Comparison of ENCODE assay signal across 8 cellular contexts in the genomic region with DNA sequence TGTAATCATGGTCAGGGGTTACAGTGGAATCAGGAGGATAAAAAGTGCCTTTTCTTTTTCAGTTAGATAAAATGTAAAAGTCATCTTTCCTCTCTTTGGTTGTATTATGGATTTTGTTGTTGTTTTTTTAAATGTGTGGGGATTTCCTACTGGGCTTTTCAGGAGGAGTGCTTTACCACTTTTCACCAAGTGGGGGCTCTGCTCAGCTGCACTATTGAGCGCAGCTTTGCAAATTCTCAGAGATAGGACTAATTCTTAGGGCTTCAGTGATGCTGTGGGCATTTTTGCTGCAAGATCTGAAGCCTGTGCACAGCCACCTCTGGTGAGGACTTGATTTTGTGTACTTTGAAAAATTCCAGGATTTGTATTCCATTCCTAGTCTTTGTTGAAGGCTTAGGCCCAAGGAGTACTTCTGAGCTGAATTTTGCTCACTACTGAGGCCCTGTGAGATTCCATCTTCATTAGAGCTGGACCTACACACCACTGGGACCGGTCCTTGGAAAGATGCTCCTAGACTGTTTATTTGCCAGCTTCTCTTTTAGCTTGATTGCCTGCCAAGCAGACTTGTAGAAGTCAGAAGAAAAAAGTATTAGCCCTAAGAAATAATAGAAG. TPM values are rescaled to one million over a fixed set of nuclear protein-coding genes. Genes with fewer than 3 reads are reported as not detected.
DNase-seq lines count a peak whose midpoint lies in the region; FAIRE-seq and TF ChIP-seq lines count a peak whose summit lies in the region.

No MANE protein-coding gene starts in this region.

- H4K20me1 ChIP-seq in astrocyte (ENCODE audit: insufficient read depth, low read length) = peaks cover 1% of the 10 kb centered on the region

- 52% methylated on average over 2 of the region's 2 CpGs for WGBS in liver

- H3K4me3 Mint-ChIP-seq in HFFc6 (no peak overlapping the region), astrocyte (ENCODE audit: unreplicated experiment) (no peak overlapping the region)
- no peak overlapping the region for H3K4me3 Mint-ChIP-seq in activated T-helper 1 cell treated with anti-CD3 and anti-CD28 coated beads, Interleukin-12 subunit alpha, Interleukin-12 subunit beta, Interleukin-2, Interleukin-4 antibody, amounts not matched to agents 30 ng/mL and 10 ng/mL and 1 ng/mL, durations not matched to agents 14 hours and 24 hours and 36 hours

- H3K27me3 ChIP-seq in astrocyte (ENCODE audit: insufficient read depth, low read length) (no peaks in the 10 kb centered on the region), liver (ENCODE audit: control insufficient read depth in 4 of 4, insufficient read depth in 4 of 4, low read length in 3 of 4) (no peaks in the 10 kb centered on the region)

- H3K36me3 Mint-ChIP-seq in HFFc6 (ENCODE audit: low read depth) (no peaks in the 10 kb centered on the region), astrocyte (ENCODE audit: low read depth, unreplicated experiment) (no peaks in the 10 kb centered on the region)
- no peaks in the 10 kb centered on the region for H3K36me3 Mint-ChIP-seq in activated T-helper 1 cell treated with anti-CD3 and anti-CD28 coated beads, Interleukin-12 subunit alpha, Interleukin-12 subunit beta, Interleukin-2, Interleukin-4 antibody, amounts not matched to agents 30 ng/mL and 10 ng/mL and 1 ng/mL, durations not matched to agents 14 hours and 24 hours and 36 hours (ENCODE audit: low read depth)

- no peak overlapping the region for H2AFZ ChIP-seq in astrocyte (ENCODE audit: low read depth, low read length)

- intact Hi-C loops in activated T-helper 1 cell treated with anti-CD3 and anti-CD28 coated beads, Interleukin-12 subunit alpha, Interleukin-12 subunit beta, Interleukin-2, Interleukin-4 antibody, amounts not matched to agents 30 ng/mL and 10 ng/mL and 1 ng/mL, durations not matched to agents 14 hours and 24 hours and 36 hours (cut with micrococcal nuclease) = loop anchor here (1.0 kb wide), 2 partner anchors 25 to 44 kb away; no protein-coding TSS in a partner anchor

- H3K4me1 Mint-ChIP-seq in HFFc6 (ENCODE audit: low read depth) (peaks cover 15% of the 10 kb centered on the region), astrocyte (ENCODE audit: low read depth, unreplicated experiment) (peaks cover 1% of the 10 kb centered on the region)
- peaks cover 24% of the 10 kb centered on the region for H3K4me1 Mint-ChIP-seq in activated T-helper 1 cell treated with anti-CD3 and anti-CD28 coated beads, Interleukin-12 subunit alpha, Interleukin-12 subunit beta, Interleukin-2, Interleukin-4 antibody, amounts not matched to agents 30 ng/mL and 10 ng/mL and 1 ng/mL, durations not matched to agents 14 hours and 24 hours and 36 hours (ENCODE audit: low read depth)

- H3K9me3 Mint-ChIP-seq in HFFc6 (no peaks in the 10 kb centered on the region), astrocyte (ENCODE audit: unreplicated experiment) (no peaks in the 10 kb centered on the region)
- H3K9me3 Mint-ChIP-seq in activated T-helper 1 cell treated with anti-CD3 and anti-CD28 coated beads, Interleukin-12 subunit alpha, Interleukin-12 subunit beta, Interleukin-2, Interleukin-4 antibody, amounts not matched to agents 30 ng/mL and 10 ng/mL and 1 ng/mL, durations not matched to agents 14 hours and 24 hours and 36 hours = no peaks in the 10 kb centered on the region

- peak; percentile 58 for DNase-seq in D341Med (ENCODE audit: low spot score)
- peak; percentile 21 for DNase-seq in HFFc6
- no peak for DNase-seq in astrocyte (ENCODE audit: low read depth)
- no peak for DNase-seq in activated T-helper 1 cell treated with anti-CD3 and anti-CD28 coated beads, Interleukin-12 subunit alpha, Interleukin-12 subunit beta, Interleukin-2, Interleukin-4 antibody, amounts not matched to agents 30 ng/mL and 10 ng/mL and 1 ng/mL, durations not matched to agents 14 hours and 24 hours and 36 hours (ENCODE audit: low spot score)
- no peak for DNase-seq in central memory CD4-positive, alpha-beta T cell
- no peak for DNase-seq in cerebellar nuclear complex (lab: John Stamatoyannopoulos, UW)
- DNase-seq in SW 1271 (lab: John Stamatoyannopoulos, UW) = no peak

- H3K36me3 ChIP-seq in astrocyte (ENCODE audit: insufficient read depth, low read length) (no peaks in the 10 kb centered on the region), liver (ENCODE audit: control insufficient read depth in 4 of 4, insufficient read depth in 3 of 4, low read depth in 1 of 4, low read length in 3 of 4) (no peaks in the 10 kb centered on the region)

- peak; percentile 73 to 78 for TF ChIP-seq RAD21 in liver (IDR thresholded peaks at IDR 0.05)

- no peaks in the 10 kb centered on the region for H3K9me3 ChIP-seq in astrocyte (ENCODE audit: insufficient read depth, low read depth, low read length)
- H3K9me3 ChIP-seq in liver (ENCODE audit: control insufficient read depth in 4 of 4, low read length in 3 of 4) = no peaks in the 10 kb centered on the region

- H3K27ac Mint-ChIP-seq in HFFc6 (no peak overlapping the region), astrocyte (ENCODE audit: unreplicated experiment) (no peak overlapping the region)
- no peak overlapping the region for H3K27ac Mint-ChIP-seq in activated T-helper 1 cell treated with anti-CD3 and anti-CD28 coated beads, Interleukin-12 subunit alpha, Interleukin-12 subunit beta, Interleukin-2, Interleukin-4 antibody, amounts not matched to agents 30 ng/mL and 10 ng/mL and 1 ng/mL, durations not matched to agents 14 hours and 24 hours and 36 hours

- H3K4me1 ChIP-seq in astrocyte (ENCODE audit: insufficient read depth, low read length) (peaks cover 5% of the 10 kb centered on the region), liver (ENCODE audit: control insufficient read depth in 4 of 4, insufficient read depth in 4 of 4, low read length in 3 of 4) (peaks cover 6 to 24% (median 12%) of the 10 kb centered on the region in 4 donors)

- H3K79me2 ChIP-seq in astrocyte (ENCODE audit: insufficient read depth, low read length) = peaks cover under 1% of the 10 kb centered on the region

- TF ChIP-seq CTCF in HFFc6 (IDR thresholded peaks at IDR 0.05) (peak; percentile 80), astrocyte (IDR thresholded peaks at IDR 0.05; ENCODE audit: insufficient read depth, low read depth, low read length) (peak; percentile 70), liver (IDR thresholded peaks at IDR 0.05; ENCODE audit: low read depth, low read length, missing input control) (peak; percentile 69)

- no peak overlapping the region for H3K27ac ChIP-seq in astrocyte (ENCODE audit: low read depth, low read length)
- H3K27ac ChIP-seq in liver (ENCODE audit: low read depth in 1 of 2, low read length in 2 of 2) = no peak overlapping the region

- no peak for FAIRE-seq in astrocyte (lab: Jason Lieb, UNC)

- H3K9ac ChIP-seq in astrocyte (ENCODE audit: low read length) (no peak overlapping the region), liver (ENCODE audit: low read depth in 1 of 2, low read length in 2 of 2) (no peak overlapping the region)

- H3K4me2 ChIP-seq in astrocyte (ENCODE audit: low read length) = no peak overlapping the region

- peaks cover 7% of the 10 kb centered on the region; the same call in 1 of the 2 replicates for H3K27me3 Mint-ChIP-seq in HFFc6 (ENCODE audit: insufficient read depth)
- H3K27me3 Mint-ChIP-seq in astrocyte (ENCODE audit: low read depth, unreplicated experiment) = peaks cover 16% of the 10 kb centered on the region
- no peaks in the 10 kb centered on the region for H3K27me3 Mint-ChIP-seq in activated T-helper 1 cell treated with anti-CD3 and anti-CD28 coated beads, Interleukin-12 subunit alpha, Interleukin-12 subunit beta, Interleukin-2, Interleukin-4 antibody, amounts not matched to agents 30 ng/mL and 10 ng/mL and 1 ng/mL, durations not matched to agents 14 hours and 24 hours and 36 hours (ENCODE audit: insufficient read depth)

- H3K4me3 ChIP-seq in astrocyte (ENCODE audit: insufficient read depth, low read depth, low read length) = no peak overlapping the region
- no peak overlapping the region for H3K4me3 ChIP-seq in liver (ENCODE audit: low read depth in 1 of 3, low read length in 3 of 3)

TF ChIP-seq in liver, 16 proteins besides CTCF, POLR2A, EP300 and RAD21 (continues in another document):
- TF ChIP-seq, protein P1, sequence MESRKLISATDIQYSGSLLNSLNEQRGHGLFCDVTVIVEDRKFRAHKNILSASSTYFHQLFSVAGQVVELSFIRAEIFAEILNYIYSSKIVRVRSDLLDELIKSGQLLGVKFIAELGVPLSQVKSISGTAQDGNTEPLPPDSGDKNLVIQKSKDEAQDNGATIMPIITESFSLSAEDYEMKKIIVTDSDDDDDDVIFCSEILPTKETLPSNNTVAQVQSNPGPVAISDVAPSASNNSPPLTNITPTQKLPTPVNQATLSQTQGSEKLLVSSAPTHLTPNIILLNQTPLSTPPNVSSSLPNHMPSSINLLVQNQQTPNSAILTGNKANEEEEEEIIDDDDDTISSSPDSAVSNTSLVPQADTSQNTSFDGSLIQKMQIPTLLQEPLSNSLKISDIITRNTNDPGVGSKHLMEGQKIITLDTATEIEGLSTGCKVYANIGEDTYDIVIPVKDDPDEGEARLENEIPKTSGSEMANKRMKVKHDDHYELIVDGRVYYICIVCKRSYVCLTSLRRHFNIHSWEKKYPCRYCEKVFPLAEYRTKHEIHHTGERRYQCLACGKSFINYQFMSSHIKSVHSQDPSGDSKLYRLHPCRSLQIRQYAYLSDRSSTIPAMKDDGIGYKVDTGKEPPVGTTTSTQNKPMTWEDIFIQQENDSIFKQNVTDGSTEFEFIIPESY (IDR thresholded peaks at IDR 0.05) = no peak
- TF ChIP-seq HNF4G (IDR thresholded peaks at IDR 0.05) (no peak), FOXA1 (IDR thresholded peaks at IDR 0.05) (no peak), JUND (IDR thresholded peaks at IDR 0.05) (no peak), SP1 (IDR thresholded peaks at IDR 0.05) (no peak), HNF4A (conservative IDR thresholded peaks at IDR 0.05) (no peak), RXRA (IDR thresholded peaks at IDR 0.05) (no peak), NR2F2 (IDR thresholded peaks at IDR 0.05) (no peak), YY1 (IDR thresholded peaks at IDR 0.05) (no peak), FOXA2 (IDR thresholded peaks at IDR 0.05) (no peak)
- TF ChIP-seq, protein P2, sequence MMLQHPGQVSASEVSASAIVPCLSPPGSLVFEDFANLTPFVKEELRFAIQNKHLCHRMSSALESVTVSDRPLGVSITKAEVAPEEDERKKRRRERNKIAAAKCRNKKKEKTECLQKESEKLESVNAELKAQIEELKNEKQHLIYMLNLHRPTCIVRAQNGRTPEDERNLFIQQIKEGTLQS (IDR thresholded peaks at IDR 0.05) = no peak
- TF ChIP-seq, protein P3, sequence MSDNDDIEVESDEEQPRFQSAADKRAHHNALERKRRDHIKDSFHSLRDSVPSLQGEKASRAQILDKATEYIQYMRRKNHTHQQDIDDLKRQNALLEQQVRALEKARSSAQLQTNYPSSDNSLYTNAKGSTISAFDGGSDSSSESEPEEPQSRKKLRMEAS (IDR thresholded peaks at IDR 0.05) = no peak

RNA-seq across cellular contexts. Expression of a gene that starts 7.5 kb away (rescaled TPM):
- 10 to 100 TPM; 24.1 to 37.1 (median 33.0) TPM for total RNA-seq in HFFc6 (2021; fragmentation: NEBNext Ultra II Directional; extraction: Animal tissue kit (Norgen Biotek cat#: 25700))
- total RNA-seq in astrocyte (25.6 and 27.6 TPM in 2 replicates), liver (10 to 100 TPM; 14.1 to 19.2 TPM)
- 10 to 100 TPM; 13.7 to 17.4 TPM for polyA plus RNA-seq in liver
- total RNA-seq in activated T-helper 1 cell treated with anti-CD3 and anti-CD28 coated beads, Interleukin-12 subunit alpha, Interleukin-12 subunit beta, Interleukin-2, Interleukin-4 antibody, amounts not matched to agents 30 ng/mL and 10 ng/mL and 1 ng/mL, durations not matched to agents 14 hours and 24 hours and 36 hours = 17.0 and 18.5 TPM in 2 replicates

Comparison
In these comparisons a context has a peak if more than half of its experiments do, and no peak if none do; other contexts are left out.
1. DNase-seq: peak in D341Med (single experiment) and HFFc6 (single experiment); none in astrocyte (single experiment), activated T-helper 1 cell treated with anti-CD3 and anti-CD28 coated beads, Interleukin-12 subunit alpha, Interleukin-12 subunit beta, Interleukin-2, Interleukin-4 antibody, amounts not matched to agents 30 ng/mL and 10 ng/mL and 1 ng/mL, durations not matched to agents 14 hours and 24 hours and 36 hours (single experiment), central memory CD4-positive, alpha-beta T cell (single experiment), cerebellar nuclear complex (0 of 2) and SW 1271 (0 of 2).
2. Peak in every context shown above with its lines, with median percentiles within 50 percentile points of each other: CTCF ChIP-seq.